ENCODE assay signal across 10 cellular contexts in genomic region chr7:117875566-117875965, GRCh38. TPM values are rescaled to one million over a fixed set of nuclear protein-coding genes. Genes with fewer than 3 reads are reported as not detected.
DNase-seq lines count a peak whose midpoint lies in the region; ATAC-seq and TF ChIP-seq lines count a peak whose summit lies in the region.
"Had no signal": no experiment of that assay in that cellular context is flagged by ENCODE, and none has a peak within 500 bp of the region (broad histone marks: within the 10 kb centered on the region; RNA-seq: fewer than 3 reads in every experiment).

No MANE protein-coding gene starts in this region.

- H3K4me1 ChIP-seq in left ventricle myocardium inferior (peaks cover 22% of the 10 kb centered on the region), hepatocyte (ENCODE audit: insufficient read depth) (peaks cover 6% of the 10 kb centered on the region)

- no peak for DNase-seq in left ventricle myocardium inferior
- no peak for DNase-seq in Right ventricle myocardium inferior (ENCODE audit: missing footprints)
- peak; percentile 95 for DNase-seq in SK-MEL-5 (ENCODE audit: low read depth, low spot score)
- peak; percentile 52 for DNase-seq in hepatocyte (ENCODE audit: low spot score)
- no peak for DNase-seq in NCI-H82 (lab: John Stamatoyannopoulos, UW)
- no peak for DNase-seq in sciatic nerve (ENCODE audit: low spot score)
- DNase-seq in posterior vena cava (ENCODE audit: low spot score) = no peak
- DNase-seq in dermis blood vessel endothelial cell = no peak
- DNase-seq: T-helper 9 cell had no signal

- H3K4me3 ChIP-seq in left ventricle myocardium inferior (no peak overlapping the region), hepatocyte (no peak overlapping the region)

- H3K27me3 ChIP-seq in left ventricle myocardium inferior (ENCODE audit: low read depth) = peaks cover 29% of the 10 kb centered on the region
- peaks cover 8% of the 10 kb centered on the region for H3K27me3 ChIP-seq in hepatocyte

- H2AFZ ChIP-seq in hepatocyte = no peak overlapping the region

- intact Hi-C loops in left ventricle myocardium inferior (cut with micrococcal nuclease) = no loop called here
- intact Hi-C loops in Right ventricle myocardium inferior (cut with DNase I) = no loop called here
- intact Hi-C loops in sciatic nerve (cut with DNase I) = no loop called here
- intact Hi-C loops in posterior vena cava (cut with DNase I) = loop anchor here (10.0 kb wide), 2 partner anchors 101 to 121 kb away; no protein-coding TSS in a partner anchor

- H3K36me3 ChIP-seq in left ventricle myocardium inferior (no peaks in the 10 kb centered on the region), hepatocyte (replicated peaks; ENCODE audit: insufficient read depth, low read depth) (no peaks in the 10 kb centered on the region)

- TF ChIP-seq CTCF in left ventricle myocardium inferior (IDR thresholded peaks at IDR 0.05; ENCODE audit: borderline replicate concordance) (peak; percentile 37), hepatocyte (IDR thresholded peaks at IDR 0.05; ENCODE audit: poor library complexity) (peak; percentile 16)

- H3K4me2 ChIP-seq in hepatocyte = no peak overlapping the region

- H4K20me1 ChIP-seq in hepatocyte (ENCODE audit: insufficient read depth, poor library complexity, severe bottlenecking) = no peaks in the 10 kb centered on the region

- ATAC-seq in Right ventricle myocardium inferior (no peak), sciatic nerve (no peak)
- ATAC-seq: activated T-helper 17 cell treated with anti-CD3 and anti-CD28 coated beads, Interleukin-2, amount 50 U/mL, for 72 hours had no signal

- no peaks in the 10 kb centered on the region for H3K9me3 ChIP-seq in left ventricle myocardium inferior (replicated peaks)
- no peaks in the 10 kb centered on the region for H3K9me3 ChIP-seq in hepatocyte (ENCODE audit: low read depth)

- H3K79me2 ChIP-seq in hepatocyte = peaks cover 9% of the 10 kb centered on the region

- no peak overlapping the region for H3K27ac ChIP-seq in left ventricle myocardium inferior (replicated peaks)
- no peak overlapping the region for H3K27ac ChIP-seq in hepatocyte

- no peaks in the 10 kb centered on the region for H3K9me2 ChIP-seq in hepatocyte (replicated peaks; ENCODE audit: insufficient read depth)

- in situ Hi-C loops in SK-MEL-5 (cut with HindIII; ENCODE audit: low pct_unique_long_range_greater_than_20kb, low sequenced_read_pairs) = no loop called here

RNA-seq across cellular contexts. Expression of gene CTTNBP2, which starts 2.3 kb away (rescaled TPM):
- total RNA-seq in left ventricle myocardium inferior = 1.2 TPM
- 1.5 TPM for total RNA-seq in Right ventricle myocardium inferior
- 43.3 and 46.3 TPM in 2 replicates for total RNA-seq in SK-MEL-5 (2014; rRNA removed; shearing (Covaris generic))
- 31.2 and 43.6 TPM in 2 replicates for polyA plus RNA-seq in SK-MEL-5 (2015; cell fraction: cytosol; rRNA removed)
- 55.5 and 65.0 TPM in 2 replicates for polyA plus RNA-seq in SK-MEL-5 (2015; cell fraction: nucleus; rRNA removed)
- 10.9 and 14.5 TPM in 2 replicates for total RNA-seq in hepatocyte
- 7.9 and 9.1 TPM in 2 replicates for polyA plus RNA-seq in hepatocyte
- total RNA-seq in sciatic nerve = 21.5 TPM
- 1 to 10 TPM; 7.9 to 9.1 TPM for total RNA-seq in posterior vena cava
- total RNA-seq in dermis blood vessel endothelial cell = 0.34 and 0.37 TPM in 2 replicates

Comparison
In these comparisons a context has a peak if more than half of its experiments do, and no peak if none do; other contexts are left out.
1. DNase-seq: peak in SK-MEL-5 (single experiment) and hepatocyte (single experiment); none in left ventricle myocardium inferior (single experiment), Right ventricle myocardium inferior (single experiment), NCI-H82 (single experiment), sciatic nerve (single experiment), posterior vena cava (single experiment) and dermis blood vessel endothelial cell (single experiment).
2. intact Hi-C loops: an anchor here in posterior vena cava (10.0 kb wide); none called in left ventricle myocardium inferior, Right ventricle myocardium inferior and sciatic nerve.